10 cellular contexts compared by ENCODE assay signal in genomic region chr1:167723707-167724323, GRCh38. TPM values are rescaled to one million over a fixed set of nuclear protein-coding genes. Genes with fewer than 3 reads are reported as not detected.
DNase-seq lines count a peak whose midpoint lies in the region; ATAC-seq and TF ChIP-seq lines count a peak whose summit lies in the region.
"Had no signal": no experiment of that assay in that cellular context is flagged by ENCODE, and none has a peak within 500 bp of the region (broad histone marks: within the 10 kb centered on the region; RNA-seq: fewer than 3 reads in every experiment).

No MANE protein-coding gene starts in this region.

- ATAC-seq in GM18867 (IDR thresholded peaks at IDR 0.05; ENCODE audit: unreplicated experiment) (no peak), GM19328 (IDR thresholded peaks at IDR 0.05; ENCODE audit: unreplicated experiment) (no peak)

- peaks cover 14% of the 10 kb centered on the region for H3K36me3 ChIP-seq in DOHH2 (ENCODE audit: control insufficient read depth, low read length)
- peaks cover 24% of the 10 kb centered on the region for H3K36me3 ChIP-seq in MG63
- H3K36me3 ChIP-seq in endocrine pancreas (ENCODE audit: control insufficient read depth, insufficient read depth, low read length): no peaks in the 10 kb centered on the region
- H3K36me3 ChIP-seq in sigmoid colon: no peaks in the 10 kb centered on the region

- peaks cover 52% of the 10 kb centered on the region for H3K4me1 Mint-ChIP-seq in osteocyte (ENCODE audit: unreplicated experiment)

- H3K9ac ChIP-seq in endocrine pancreas (ENCODE audit: control insufficient read depth, insufficient read depth, low read length): no peak overlapping the region

- H3K4me2 ChIP-seq in DOHH2 (ENCODE audit: low read length): peak overlapping the region; percentile 92

- H3K4me3 Mint-ChIP-seq in osteocyte (ENCODE audit: unreplicated experiment): peak overlapping the region; percentile 93

- H3K4me1 ChIP-seq in DOHH2 (ENCODE audit: control insufficient read depth, low read length) (peaks cover 61% of the 10 kb centered on the region), endocrine pancreas (ENCODE audit: control insufficient read depth, insufficient read depth, low read length) (peaks cover 11% of the 10 kb centered on the region), sigmoid colon (peaks cover 0 to 54% (median 38%) of the 10 kb centered on the region in 4 donors)

- DNase-seq in MG63 (no peak), osteocyte (ENCODE audit: extremely low spot score, unreplicated experiment) (no peak), sigmoid colon (no peak), DMS53 (lab: John Stamatoyannopoulos, UW) (no peak)
- DNase-seq: activated CD4-positive, alpha-beta T cell treated with anti-CD3 and anti-CD28 coated beads, Interleukin-2, amount 50 U/mL, for 48 hours; stimulated activated CD4-positive, alpha-beta T cell treated with anti-CD3 and anti-CD28 coated beads, Interleukin-1b, Interleukin-23, amount 100 ng/mL, for 48 hours had no signal

- no peaks in the 10 kb centered on the region for H3K9me3 Mint-ChIP-seq in osteocyte (ENCODE audit: unreplicated experiment)

- H3K27me3 Mint-ChIP-seq in osteocyte (ENCODE audit: unreplicated experiment): no peaks in the 10 kb centered on the region

- no peaks in the 10 kb centered on the region for H3K9me3 ChIP-seq in DOHH2 (ENCODE audit: control insufficient read depth, insufficient read depth, low read length)
- no peaks in the 10 kb centered on the region for H3K9me3 ChIP-seq in MG63
- H3K9me3 ChIP-seq in endocrine pancreas (ENCODE audit: control insufficient read depth, low read length): no peaks in the 10 kb centered on the region
- no peaks in the 10 kb centered on the region for H3K9me3 ChIP-seq in sigmoid colon

- H3K27ac ChIP-seq in DOHH2 (ENCODE audit: low read depth, low read length) (no peak overlapping the region), sigmoid colon (peak overlapping the region in 2 of 4 donors; percentile 94 to 95)

- 47 to 68% methylated on average over 2 of the region's 2 CpGs for WGBS in sigmoid colon, 2 donors

- TF ChIP-seq CTCF in DOHH2 (IDR thresholded peaks at IDR 0.05; ENCODE audit: low read depth, low read length, poor library complexity, severe bottlenecking) (no peak), osteocyte (IDR thresholded peaks at IDR 0.05) (no peak), sigmoid colon (IDR thresholded peaks at IDR 0.05) (no peak)

- H3K9me2 ChIP-seq in DOHH2 (replicated peaks; ENCODE audit: control insufficient read depth, low read length): no peaks in the 10 kb centered on the region

- TF ChIP-seq EP300 in sigmoid colon (IDR thresholded peaks at IDR 0.05): no peak

- H3K27me3 ChIP-seq in DOHH2 (ENCODE audit: control insufficient read depth, low read length) (no peaks in the 10 kb centered on the region), MG63 (no peaks in the 10 kb centered on the region), endocrine pancreas (ENCODE audit: control insufficient read depth, insufficient read depth, low read length) (no peaks in the 10 kb centered on the region), sigmoid colon (no peaks in the 10 kb centered on the region)

- H3F3A ChIP-seq in DOHH2 (ENCODE audit: control insufficient read depth, insufficient read depth): peaks cover 21% of the 10 kb centered on the region

- peaks cover 6% of the 10 kb centered on the region; the same call in 1 of the 2 replicates for H4K20me1 ChIP-seq in DOHH2 (ENCODE audit: control insufficient read depth, insufficient read depth, low read depth, low read length)

- H3K27ac Mint-ChIP-seq in osteocyte (ENCODE audit: unreplicated experiment): peak overlapping the region; percentile 12

- peaks cover 6% of the 10 kb centered on the region for H3K36me3 Mint-ChIP-seq in osteocyte (ENCODE audit: unreplicated experiment)

- H3K79me2 ChIP-seq in DOHH2 (ENCODE audit: control insufficient read depth, low read length): peaks cover 62% of the 10 kb centered on the region

- no peak for TF ChIP-seq POLR2A in sigmoid colon (IDR thresholded peaks at IDR 0.05)

- H3K4me3 ChIP-seq in DOHH2 (ENCODE audit: low read length) (peak overlapping the region; percentile 82), MG63 (peak overlapping the region; percentile 90), endocrine pancreas (ENCODE audit: control insufficient read depth, insufficient read depth, low read length) (peak overlapping the region; percentile 95), sigmoid colon (peak overlapping the region in 2 of 4 donors; percentile 91 to 97)

- intact Hi-C loops in sigmoid colon (cut with DNase I): loop anchor here (2.0 to 5.0 kb wide), 2 partner anchors 79 to 213 kb away; partner anchors contain the start of genes DCAF6 and MPC2

RNA-seq across cellular contexts. Expression of gene MPZL1, which starts 2.0 kb away (rescaled TPM):
- 126 and 136 TPM in 2 replicates for total RNA-seq in MG63 (2014; rRNA removed; shearing (Covaris generic); ENCODE audit: low replicate concordance)
- 147 and 155 TPM in 2 replicates for total RNA-seq in osteocyte
- 10 to 100 TPM; 50.9 to 69.5 (median 58.3) TPM for total RNA-seq in sigmoid colon
- 10 to 100 TPM in 2 of 3 donors, 1 to 10 TPM in 1; 8.8 to 66.9 (median 11.4) TPM for polyA plus RNA-seq in sigmoid colon
